In genomic region chr3:29440321-29441019, GRCh38 we compare ENCODE assay signal across 12 cellular contexts.
DNase-seq lines count a peak whose midpoint lies in the region; ATAC-seq and TF ChIP-seq lines count a peak whose summit lies in the region.
"Had no signal": no experiment of that assay in that cellular context is flagged by ENCODE, and none has a peak within 500 bp of the region (broad histone marks: within the 10 kb centered on the region; RNA-seq: fewer than 3 reads in every experiment).

No MANE protein-coding gene starts in this region.

- 91 to 93% methylated on average over 11 of the region's 11 CpGs for WGBS in GM23248 (ENCODE audit: low coverage in 1 of 2, low lambda C conversion rate in 2 of 2, missing lambda C conversion rate in 2 of 2), 2 experiments

- peaks cover 70% of the 10 kb centered on the region for H3K79me2 ChIP-seq in GM23248 (ENCODE audit: insufficient read depth)

- no peaks in the 10 kb centered on the region for H3K36me3 Mint-ChIP-seq in CD8-positive, alpha-beta T cell

- H3K27ac ChIP-seq in left ventricle myocardium inferior (replicated peaks) (peak overlapping the region; percentile 45), rectal smooth muscle tissue (ENCODE audit: low read depth, low read length) (no peak overlapping the region), GM23248 (no peak overlapping the region)
- H3K27ac ChIP-seq in CD8-positive, alpha-beta T cell (ENCODE audit: low read depth, low read length), result no peak overlapping the region
- H3K27ac ChIP-seq: ovary, tibial artery had no signal

- no peaks in the 10 kb centered on the region; the same call in 1 of the 2 replicates for H4K20me1 ChIP-seq in GM23248 (ENCODE audit: insufficient read depth)

- no peak overlapping the region for H3K27ac Mint-ChIP-seq in CD8-positive, alpha-beta T cell

- no peaks in the 10 kb centered on the region for H3K4me1 Mint-ChIP-seq in CD8-positive, alpha-beta T cell (ENCODE audit: low read depth)
- H3K4me1 Mint-ChIP-seq: central memory CD8-positive, alpha-beta T cell had no signal

- 0 out of 2 replicates have a peak, but pooled peaks cover 7% of the 10 kb centered on the region for H3F3A ChIP-seq in GM23248 (ENCODE audit: insufficient read depth)

- in situ Hi-C loops in HAP-1 (cut with MboI; ENCODE audit: low sequenced_read_pairs), result no loop called here
- in situ Hi-C loops in GM23248 (cut with MboI), result no loop called here
- in situ Hi-C loops in ACHN (cut with HindIII; ENCODE audit: low pct_ligation_motif_present, low pct_unique_long_range_greater_than_20kb, low sequenced_read_pairs), result no loop called here

- H3K9me3 ChIP-seq in HAP-1 (no peaks in the 10 kb centered on the region), left ventricle myocardium inferior (replicated peaks) (peaks cover 4% of the 10 kb centered on the region), GM23248 (ENCODE audit: low read depth) (no peaks in the 10 kb centered on the region)
- H3K9me3 ChIP-seq in CD8-positive, alpha-beta T cell (ENCODE audit: low read length), result no peaks in the 10 kb centered on the region
- H3K9me3 ChIP-seq: ovary, tibial artery had no signal

- H3K9me2 ChIP-seq in GM23248 (ENCODE audit: insufficient read depth), result no peaks in the 10 kb centered on the region

- CTCF ChIA-PET in CD8-positive, alpha-beta T cell (lab: Charles Lee), result no interaction called here

- no peak for TF ChIP-seq CTCF in left ventricle myocardium inferior (IDR thresholded peaks at IDR 0.05; ENCODE audit: borderline replicate concordance)
- no peak for TF ChIP-seq CTCF in CD8-positive, alpha-beta T cell (IDR thresholded peaks at IDR 0.05)

- H3K9ac ChIP-seq in rectal smooth muscle tissue (ENCODE audit: low read length) (no peak overlapping the region), GM23248 (no peak overlapping the region)

- no peak overlapping the region for H3K4me2 ChIP-seq in GM23248 (ENCODE audit: unreplicated experiment)

- peak; percentile 73 to 89 for DNase-seq in HAP-1 (ENCODE audit: low spot score in 2 of 2)
- peak; percentile 69 for DNase-seq in NCI-H748 treated with DMSO at 0.1 percent for 48 hours (lab: John Stamatoyannopoulos, UW)
- no peak for DNase-seq in left ventricle myocardium inferior
- DNase-seq in CD8-positive, alpha-beta T cell, result no peak
- no peak for DNase-seq in activated CD8-positive, alpha-beta memory T cell treated with anti-CD3 and anti-CD28 coated beads, Interleukin-2, amount 50 U/mL, for 48 hours
- DNase-seq in GM23248, result no peak
- DNase-seq in ACHN, result no peak
- DNase-seq: ovary, T-helper 2 cell, tibial artery had no signal

- H2AFZ ChIP-seq in GM23248, result no peak overlapping the region

- no peaks in the 10 kb centered on the region for H3K27me3 ChIP-seq in HAP-1 (ENCODE audit: low read depth)
- H3K27me3 ChIP-seq in left ventricle myocardium inferior (ENCODE audit: low read depth), result no peaks in the 10 kb centered on the region
- no peaks in the 10 kb centered on the region for H3K27me3 ChIP-seq in rectal smooth muscle tissue (ENCODE audit: control insufficient read depth, insufficient read depth, low read length)
- H3K27me3 ChIP-seq in CD8-positive, alpha-beta T cell (ENCODE audit: insufficient read depth, low read length), result no peaks in the 10 kb centered on the region
- H3K27me3 ChIP-seq in GM23248 (replicated peaks; ENCODE audit: insufficient read depth), result no peaks in the 10 kb centered on the region
- H3K27me3 ChIP-seq: ovary, tibial artery had no signal

- H3K9me3 Mint-ChIP-seq in CD8-positive, alpha-beta T cell, result peaks cover 9% of the 10 kb centered on the region

- H3K36me3 ChIP-seq in HAP-1 (replicated peaks), result no peaks in the 10 kb centered on the region; the same call in 1 of the 2 replicates
- H3K36me3 ChIP-seq in left ventricle myocardium inferior, result peaks cover 19% of the 10 kb centered on the region
- H3K36me3 ChIP-seq in rectal smooth muscle tissue (ENCODE audit: control insufficient read depth, insufficient read depth, low read length), result no peaks in the 10 kb centered on the region
- no peaks in the 10 kb centered on the region for H3K36me3 ChIP-seq in CD8-positive, alpha-beta T cell (ENCODE audit: insufficient read depth, low read length)
- peaks cover 59% of the 10 kb centered on the region for H3K36me3 ChIP-seq in GM23248 (ENCODE audit: low read depth)
- H3K36me3 ChIP-seq: ovary, tibial artery had no signal

- no peak overlapping the region for H3K4me3 Mint-ChIP-seq in CD8-positive, alpha-beta T cell
- H3K4me3 Mint-ChIP-seq: central memory CD8-positive, alpha-beta T cell had no signal

- H3K4me1 ChIP-seq in HAP-1 (peaks cover 28% of the 10 kb centered on the region), left ventricle myocardium inferior (peaks cover 20% of the 10 kb centered on the region), rectal smooth muscle tissue (ENCODE audit: control insufficient read depth, insufficient read depth, low read length) (no peaks in the 10 kb centered on the region), GM23248 (ENCODE audit: insufficient read depth) (peaks cover 10% of the 10 kb centered on the region)
- no peaks in the 10 kb centered on the region for H3K4me1 ChIP-seq in CD8-positive, alpha-beta T cell (ENCODE audit: insufficient read depth, low read length)

- intact Hi-C loops in left ventricle myocardium inferior (cut with micrococcal nuclease), result no loop called here
- intact Hi-C loops in CD8-positive, alpha-beta T cell (cut with DNase I, micrococcal nuclease), result no loop called here

- POLR2A ChIA-PET in CD8-positive, alpha-beta T cell (lab: Charles Lee), result no interaction called here

- H3K27me3 Mint-ChIP-seq in CD8-positive, alpha-beta T cell (ENCODE audit: low read depth), result no peaks in the 10 kb centered on the region
- H3K27me3 Mint-ChIP-seq: central memory CD8-positive, alpha-beta T cell had no signal

- H3K4me3 ChIP-seq in HAP-1 (peak overlapping the region; percentile 17), left ventricle myocardium inferior (peak overlapping the region; percentile 56), rectal smooth muscle tissue (ENCODE audit: low read length) (peak overlapping the region; percentile 38), GM23248 (no peak overlapping the region)
- no peak overlapping the region for H3K4me3 ChIP-seq in CD8-positive, alpha-beta T cell (ENCODE audit: low read depth, low read length)
- H3K4me3 ChIP-seq: ovary had no signal

- no peak for ATAC-seq in CD8-positive, alpha-beta T cell

Comparison
In these comparisons a context has a peak if more than half of its experiments do, and no peak if none do; other contexts are left out.
1. DNase-seq: peak in HAP-1 (2 of 2) and NCI-H748 treated with DMSO at 0.1 percent for 48 hours (single experiment); none in left ventricle myocardium inferior (single experiment), CD8-positive, alpha-beta T cell (0 of 7), activated CD8-positive, alpha-beta memory T cell treated with anti-CD3 and anti-CD28 coated beads, Interleukin-2, amount 50 U/mL, for 48 hours (single experiment), GM23248 (single experiment) and ACHN (single experiment).
2. H3K4me3 ChIP-seq: peak in HAP-1 (single experiment), left ventricle myocardium inferior (single experiment) and rectal smooth muscle tissue (single experiment); none in CD8-positive, alpha-beta T cell (single experiment) and GM23248 (single experiment).